2 cellular contexts compared by ENCODE assay signal in genomic region chr12:6552140-6552551, GRCh38.
TF ChIP-seq lines count a peak whose summit lies in the region.

No MANE protein-coding gene starts in this region.

TF ChIP-seq in liver, 16 proteins besides CTCF, POLR2A, EP300 and RAD21:
- no peak for TF ChIP-seq MAX (IDR thresholded peaks at IDR 0.05)
- no peak for TF ChIP-seq HNF4A (conservative IDR thresholded peaks at IDR 0.05)
- no peak for TF ChIP-seq RXRA (IDR thresholded peaks at IDR 0.05)
- TF ChIP-seq NR2F2 (IDR thresholded peaks at IDR 0.05), result no peak
- no peak for TF ChIP-seq TAF1 (conservative IDR thresholded peaks at IDR 0.05)
- TF ChIP-seq ZBTB33 (IDR thresholded peaks at IDR 0.05), result no peak
- no peak for TF ChIP-seq EGR1 (IDR thresholded peaks at IDR 0.05; ENCODE audit: low read depth in 2 of 2)
- no peak for TF ChIP-seq YY1 (IDR thresholded peaks at IDR 0.05)

TF ChIP-seq in HepG2, 621 proteins besides CTCF, POLR2A, EP300 and RAD21:
- TF ChIP-seq POLR2AphosphoS2 (IDR thresholded peaks at IDR 0.05; ENCODE audit: low read depth, low read length) (no peak), KLF16 (CRISPR knock-in tag; IDR thresholded peaks at IDR 0.05) (no peak), AFF4 (CRISPR knock-in tag; IDR thresholded peaks at IDR 0.05) (no peak)
TF ChIP-seq in HepG2: peak in this region for 0.
